In genomic region chr1:225941220-225941948, GRCh38 we compare ENCODE assay signal across 15 cellular contexts. TPM values are rescaled to one million over a fixed set of nuclear protein-coding genes. Genes with fewer than 3 reads are reported as not detected.
A peak's percentile ranks its signal among the peaks of the same experiment; 100 is the strongest.
DNase-seq lines count a peak whose midpoint lies in the region; ATAC-seq and TF ChIP-seq lines count a peak whose summit lies in the region.
"Had no signal": no experiment of that assay in that cellular context is flagged by ENCODE, and none has a peak within 500 bp of the region (broad histone marks: within the 10 kb centered on the region; RNA-seq: fewer than 3 reads in every experiment).

Gene LEFTY2, minus strand, starts transcription at chr1:225941220. Its CDS starts 80 bp downstream, at chr1:225941140.

- H3K9me3 Mint-ChIP-seq in mesothelial cell of epicardium (no peaks in the 10 kb centered on the region), type B pancreatic cell (no peaks in the 10 kb centered on the region)
- no peaks in the 10 kb centered on the region for H3K9me3 Mint-ChIP-seq in activated CD4-positive, alpha-beta T cell treated with anti-CD3 and anti-CD28 coated beads, Interleukin-2, amount 10 ng/mL, durations not matched to agents 24 days and 14 days
- H3K9me3 Mint-ChIP-seq: dendritic cell treated with granulocyte-macrophage colony-stimulating factor and Interleukin-4, amounts not matched to agents 40 ng/mL and 50 ng/mL, for 4 days had no signal

- peak within 1 kb of the TSS; percentile 87 for H3K27ac ChIP-seq in MM.1S (ENCODE audit: low read length)
- peak within 1 kb of the TSS; percentile 63 to 82 for H3K27ac ChIP-seq in coronary artery
- H3K27ac ChIP-seq: psoas muscle had no signal

- H3K4me3 Mint-ChIP-seq in mesothelial cell of epicardium (peak within 1 kb of the TSS; percentile 46), type B pancreatic cell (peak within 1 kb of the TSS; percentile 52)
- no peak within 1 kb of the TSS for H3K4me3 Mint-ChIP-seq in activated CD4-positive, alpha-beta T cell treated with anti-CD3 and anti-CD28 coated beads, Interleukin-2, amount 10 ng/mL, durations not matched to agents 24 days and 14 days
- H3K4me3 Mint-ChIP-seq: dendritic cell treated with granulocyte-macrophage colony-stimulating factor and Interleukin-4, amounts not matched to agents 40 ng/mL and 50 ng/mL, for 4 days had no signal

- intact Hi-C loops in activated CD4-positive, alpha-beta T cell treated with anti-CD3 and anti-CD28 coated beads, Interleukin-2, amount 10 ng/mL, durations not matched to agents 24 days and 14 days (cut with micrococcal nuclease): no loop called here

- no peak for TF ChIP-seq CTCF in MM.1S (IDR thresholded peaks at IDR 0.05; ENCODE audit: low read length)
- no peak for TF ChIP-seq CTCF in coronary artery (IDR thresholded peaks at IDR 0.05)
- TF ChIP-seq CTCF in mesothelial cell of epicardium (IDR thresholded peaks at IDR 0.05; ENCODE audit: unreplicated experiment): no peak
- no peak for TF ChIP-seq CTCF in type B pancreatic cell (conservative IDR thresholded peaks at IDR 0.05)

- H3F3A ChIP-seq in MM.1S (ENCODE audit: insufficient read depth, low read length): peaks cover 51% of the 10 kb centered on the region

- no peaks in the 10 kb centered on the region for H3K9me2 ChIP-seq in MM.1S (replicated peaks; ENCODE audit: insufficient read depth, low read length)

- H3K36me3 Mint-ChIP-seq in mesothelial cell of epicardium (no peaks in the 10 kb centered on the region), type B pancreatic cell (no peaks in the 10 kb centered on the region)
- no peaks in the 10 kb centered on the region for H3K36me3 Mint-ChIP-seq in activated CD4-positive, alpha-beta T cell treated with anti-CD3 and anti-CD28 coated beads, Interleukin-2, amount 10 ng/mL, durations not matched to agents 24 days and 14 days (ENCODE audit: low read depth)

- no peak for ATAC-seq in HG03159 (IDR thresholded peaks at IDR 0.05; ENCODE audit: unreplicated experiment)

- no peaks in the 10 kb centered on the region for H3K27me3 ChIP-seq in MM.1S (replicated peaks; ENCODE audit: insufficient read depth, low read length)

- H3K27ac Mint-ChIP-seq in mesothelial cell of epicardium: no peak within 1 kb of the TSS
- peak within 1 kb of the TSS; percentile 48 for H3K27ac Mint-ChIP-seq in type B pancreatic cell
- H3K27ac Mint-ChIP-seq in activated CD4-positive, alpha-beta T cell treated with anti-CD3 and anti-CD28 coated beads, Interleukin-2, amount 10 ng/mL, durations not matched to agents 24 days and 14 days: no peak within 1 kb of the TSS
- H3K27ac Mint-ChIP-seq: dendritic cell treated with granulocyte-macrophage colony-stimulating factor and Interleukin-4, amounts not matched to agents 40 ng/mL and 50 ng/mL, for 4 days had no signal

- H3K4me2 ChIP-seq in MM.1S (ENCODE audit: low read depth, low read length): peak within 1 kb of the TSS; percentile 58

- peaks cover 64% of the 10 kb centered on the region for H3K4me1 ChIP-seq in MM.1S (ENCODE audit: low read length)

- H3K9me3 ChIP-seq in MM.1S (replicated peaks; ENCODE audit: insufficient read depth, low read length): no peaks in the 10 kb centered on the region
- H3K9me3 ChIP-seq: psoas muscle had no signal

- peak within 1 kb of the TSS; percentile 54 for H2AFZ ChIP-seq in MM.1S (ENCODE audit: low read length)

- peaks cover 10% of the 10 kb centered on the region for H3K79me2 ChIP-seq in MM.1S (ENCODE audit: low read length)

- peaks cover 3% of the 10 kb centered on the region for H3K27me3 Mint-ChIP-seq in mesothelial cell of epicardium (ENCODE audit: low read depth)
- H3K27me3 Mint-ChIP-seq in type B pancreatic cell: peaks cover 13% of the 10 kb centered on the region
- H3K27me3 Mint-ChIP-seq in activated CD4-positive, alpha-beta T cell treated with anti-CD3 and anti-CD28 coated beads, Interleukin-2, amount 10 ng/mL, durations not matched to agents 24 days and 14 days: peaks cover 7% of the 10 kb centered on the region

- peaks cover 8% of the 10 kb centered on the region for H3K4me1 Mint-ChIP-seq in mesothelial cell of epicardium
- peaks cover 15% of the 10 kb centered on the region for H3K4me1 Mint-ChIP-seq in type B pancreatic cell (ENCODE audit: unreplicated experiment)
- H3K4me1 Mint-ChIP-seq in activated CD4-positive, alpha-beta T cell treated with anti-CD3 and anti-CD28 coated beads, Interleukin-2, amount 10 ng/mL, durations not matched to agents 24 days and 14 days: peaks cover 7% of the 10 kb centered on the region

- no peaks in the 10 kb centered on the region for H3K36me3 ChIP-seq in MM.1S (replicated peaks; ENCODE audit: insufficient read depth, low read length)

- H3K9ac ChIP-seq in MM.1S (ENCODE audit: low read length): peak within 1 kb of the TSS; percentile 66

- DNase-seq in MM.1S (peak; percentile 94), coronary artery (ENCODE audit: low spot score) (no peak), mesothelial cell of epicardium (ENCODE audit: low spot score in 2 of 2, unreplicated experiment in 2 of 2) (no peak), type B pancreatic cell (ENCODE audit: extremely low spot score, unreplicated experiment) (no peak), NCI-H128 (lab: John Stamatoyannopoulos, UW; ENCODE audit: unreplicated experiment) (no peak), NCI-H2107 (lab: John Stamatoyannopoulos, UW) (no peak)
- DNase-seq in activated CD4-positive, alpha-beta T cell treated with anti-CD3 and anti-CD28 coated beads, Interleukin-2, amount 10 ng/mL, durations not matched to agents 24 days and 14 days: no peak
- DNase-seq: activated T-cell treated with anti-CD3 and anti-CD28 coated beads, Interleukin-2, amount 50 U/mL, for 1 hour; C1 segment of cervical spinal cord; psoas muscle; stimulated activated CD4-positive, alpha-beta T cell treated with anti-CD3 and anti-CD28 coated beads, Interleukin-4, amount 100 ng/mL, for 1 hour had no signal

- H3K4me3 ChIP-seq in MM.1S (ENCODE audit: low read length): peak within 1 kb of the TSS; percentile 17
- peak within 1 kb of the TSS; percentile 14 for H3K4me3 ChIP-seq in coronary artery
- H3K4me3 ChIP-seq: psoas muscle had no signal

- no peaks in the 10 kb centered on the region for H4K20me1 ChIP-seq in MM.1S (ENCODE audit: insufficient read depth, low read length)

RNA-seq across cellular contexts. Expression of gene LEFTY2, which starts in this region (rescaled TPM):
- total RNA-seq in mesothelial cell of epicardium (0.38 to 0.74 TPM (median 0.57 TPM) in 3 replicates), type B pancreatic cell (ENCODE audit: low replicate concordance) (not detected in 2 replicates)
- not detected in 2 replicates for total RNA-seq in activated CD4-positive, alpha-beta T cell treated with anti-CD3 and anti-CD28 coated beads, Interleukin-2, amount 10 ng/mL, durations not matched to agents 24 days and 14 days
- total RNA-seq: Daoy, mononuclear cell had no signal
